20 cellular contexts compared by ENCODE assay signal in the genomic region with DNA sequence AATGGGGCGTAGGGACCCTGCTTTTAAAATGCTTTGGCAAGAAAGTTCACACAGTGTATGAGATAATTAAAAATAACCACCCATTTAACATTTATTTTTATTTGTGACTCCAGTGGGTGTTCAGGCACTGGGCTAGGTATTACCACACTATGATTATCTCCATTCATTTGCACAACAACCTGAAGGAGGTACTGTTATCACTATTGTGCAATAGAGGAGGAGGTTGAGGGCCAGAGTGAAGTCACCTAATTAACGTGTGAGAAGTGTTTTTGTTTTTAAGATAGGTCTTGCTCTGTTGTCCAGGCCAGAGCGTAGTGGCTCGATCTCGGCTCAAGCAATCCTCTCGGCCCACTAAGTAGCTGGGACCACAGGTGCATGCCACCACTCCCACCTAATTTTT. TPM values are rescaled to one million over a fixed set of nuclear protein-coding genes. Genes with fewer than 3 reads are reported as not detected.
DNase-seq lines count a peak whose midpoint lies in the region; ATAC-seq, FAIRE-seq and TF ChIP-seq lines count a peak whose summit lies in the region.
"Had no signal": no experiment of that assay in that cellular context is flagged by ENCODE, and none has a peak within 500 bp of the region (broad histone marks: within the 10 kb centered on the region; RNA-seq: fewer than 3 reads in every experiment).

No MANE protein-coding gene starts in this region.

- no peaks in the 10 kb centered on the region for H3K27me3 Mint-ChIP-seq in activated naive CD4-positive, alpha-beta T cell treated with anti-CD3 and anti-CD28 coated beads, Interleukin-2, amount 10 ng/mL, durations not matched to agents 7 days and 5 days
- H3K27me3 Mint-ChIP-seq: T-cell had no signal

- H3F3A ChIP-seq in SK-N-SH (replicated peaks; ENCODE audit: insufficient read depth): no peaks in the 10 kb centered on the region

- no peaks in the 10 kb centered on the region for H3K36me3 Mint-ChIP-seq in activated naive CD4-positive, alpha-beta T cell treated with anti-CD3 and anti-CD28 coated beads, Interleukin-2, amount 10 ng/mL, durations not matched to agents 7 days and 5 days

- H3K79me2 ChIP-seq in SK-N-SH (ENCODE audit: insufficient read depth): no peaks in the 10 kb centered on the region

- no peaks in the 10 kb centered on the region for H3K9me2 ChIP-seq in SK-N-SH

- H3K4me3 Mint-ChIP-seq in activated naive CD4-positive, alpha-beta T cell treated with anti-CD3 and anti-CD28 coated beads, Interleukin-2, amount 10 ng/mL, durations not matched to agents 7 days and 5 days: no peak overlapping the region
- H3K4me3 Mint-ChIP-seq: T-cell had no signal

- H3K4me2 ChIP-seq in A549: no peak overlapping the region
- no peak overlapping the region for H3K4me2 ChIP-seq in SK-N-SH

- no peaks in the 10 kb centered on the region for H3K4me1 Mint-ChIP-seq in activated naive CD4-positive, alpha-beta T cell treated with anti-CD3 and anti-CD28 coated beads, Interleukin-2, amount 10 ng/mL, durations not matched to agents 7 days and 5 days
- H3K4me1 Mint-ChIP-seq: T-cell had no signal

- no peaks in the 10 kb centered on the region for H3K9me3 Mint-ChIP-seq in activated naive CD4-positive, alpha-beta T cell treated with anti-CD3 and anti-CD28 coated beads, Interleukin-2, amount 10 ng/mL, durations not matched to agents 7 days and 5 days
- H3K9me3 Mint-ChIP-seq: T-cell had no signal

- TF ChIP-seq EP300 in A549 (IDR thresholded peaks at IDR 0.05) (no peak), SK-N-SH (IDR thresholded peaks at IDR 0.05; ENCODE audit: borderline replicate concordance in 1 of 2, low read depth in 1 of 2, low read length in 1 of 2) (no peak)

- H3K4me3 ChIP-seq in A549 (no peak overlapping the region), HEK293 (ENCODE audit: low read depth, low read length) (no peak overlapping the region), epithelial cell of esophagus (ENCODE audit: low read length) (no peak overlapping the region), SK-N-SH (ENCODE audit: low read depth in 2 of 2, low read length in 1 of 2) (no peak overlapping the region)

- H2AFZ ChIP-seq in SK-N-SH (ENCODE audit: low read depth): no peak overlapping the region

- no peaks in the 10 kb centered on the region for H4K20me1 ChIP-seq in SK-N-SH (ENCODE audit: insufficient read depth)

- POLR2A ChIA-PET in A549 (lab: Yijun Ruan, JAX) (no interaction called here), HEK293 (lab: Yijun Ruan, JAX) (no interaction called here), SK-N-SH (lab: Yijun Ruan, JAX) (no interaction called here)

- FAIRE-seq in A549 (lab: Jason Lieb, UNC): no peak
- FAIRE-seq: HTR-8/SVneo had no signal

- peaks cover 0 to 6% of the 10 kb centered on the region in 2 experiments; a peak in 2 of 3 replicates for H3K36me3 ChIP-seq in HEK293 (ENCODE audit: control insufficient read depth in 2 of 2, insufficient read depth in 1 of 2, low read length in 2 of 2)
- H3K36me3 ChIP-seq in SK-N-SH (replicated peaks in 1 of 2; ENCODE audit: control insufficient read depth in 1 of 2, insufficient read depth in 2 of 2, low read length in 1 of 2): no peaks in the 10 kb centered on the region

- H3K27ac Mint-ChIP-seq in activated naive CD4-positive, alpha-beta T cell treated with anti-CD3 and anti-CD28 coated beads, Interleukin-2, amount 10 ng/mL, durations not matched to agents 7 days and 5 days: no peak overlapping the region
- H3K27ac Mint-ChIP-seq: T-cell had no signal

- no peak for TF ChIP-seq POLR2A in A549 (IDR thresholded peaks at IDR 0.05; ENCODE audit: low read length)

- ATAC-seq in A549: no peak
- ATAC-seq: SK-N-SH treated with all-trans-retinoic acid at 6 μM for 48 hours, T-cell had no signal

- TF ChIP-seq CTCF in A549 (IDR thresholded peaks at IDR 0.05): no peak
- TF ChIP-seq CTCF in HEK293 (tag by site-specific recombination; IDR thresholded peaks at IDR 0.05): no peak
- no peak for TF ChIP-seq CTCF in epithelial cell of esophagus (IDR thresholded peaks at IDR 0.05; ENCODE audit: insufficient read depth, low read depth, low read length, missing control alignments)
- TF ChIP-seq CTCF in SK-N-SH (IDR thresholded peaks at IDR 0.05): no peak

- TF ChIP-seq RAD21 in A549 (conservative IDR thresholded peaks at IDR 0.05 in 1 of 2, IDR thresholded peaks at IDR 0.05 in 1 of 2) (no peak), SK-N-SH (IDR thresholded peaks at IDR 0.05; ENCODE audit: low read length) (no peak)

- H3K9me3 ChIP-seq in A549 (no peaks in the 10 kb centered on the region), HEK293 (ENCODE audit: control insufficient read depth, insufficient read depth, low read depth, low read length) (no peaks in the 10 kb centered on the region), SK-N-SH (no peaks in the 10 kb centered on the region)

- H3K9ac ChIP-seq in SK-N-SH: no peak overlapping the region

- H3K4me1 ChIP-seq in A549 (no peaks in the 10 kb centered on the region), HEK293 (ENCODE audit: control insufficient read depth, insufficient read depth, low read length) (no peaks in the 10 kb centered on the region), SK-N-SH (ENCODE audit: control insufficient read depth in 1 of 2, insufficient read depth in 2 of 2, low read depth in 1 of 2, low read length in 1 of 2) (no peaks in the 10 kb centered on the region; a peak in 1 of 4 replicates)

- no peak overlapping the region for H3K27ac ChIP-seq in A549
- H3K27ac ChIP-seq in HEK293 (ENCODE audit: extremely low read depth, low read depth, low read length): no peak overlapping the region
- H3K27ac ChIP-seq in SK-N-SH (ENCODE audit: low read depth in 2 of 2, low read length in 1 of 2): no peak overlapping the region
- H3K27ac ChIP-seq: C4-2B had no signal

- H3K27me3 ChIP-seq in SK-N-SH (ENCODE audit: insufficient read depth): no peaks in the 10 kb centered on the region

- whole genome bisulfite sequencing in A549 (ENCODE audit: missing lambda C conversion rate): 94% methylated on average over 6 of the region's 6 CpGs
- WGBS in SK-N-SH (ENCODE audit: low lambda C conversion rate): 96% methylated on average over 6 of the region's 6 CpGs

- CTCF ChIA-PET in A549 (lab: Yijun Ruan, JAX) (interaction anchor here (1.5 to 2.2 kb wide), 2 partner anchors 8 to 298 kb away, joined by 3 to 5 read pairs; no protein-coding TSS in a partner anchor), HEK293 (lab: Yijun Ruan, JAX) (interaction anchor here (1.7 kb wide), 1 partner anchor 12 kb away, joined by 3 read pairs; no protein-coding TSS in a partner anchor), SK-N-SH (lab: Yijun Ruan, JAX) (interaction anchor here (1.9 to 2.0 kb wide), 2 partner anchors 7 to 8 kb away, joined by 6 to 7 read pairs; no protein-coding TSS in a partner anchor)
- CTCF ChIA-PET in activated naive CD4-positive, alpha-beta T cell treated with anti-CD3 and anti-CD28 coated beads, Interleukin-2, amount 10 ng/mL, durations not matched to agents 7 days and 5 days (lab: Charles Lee): no interaction called here

- DNase-seq in A549 (ENCODE audit: low read depth in 1 of 2, low spot score in 1 of 2) (no peak), NOMO-1 treated with dmso at 0.1 percent for 144 hours (lab: John Stamatoyannopoulos, UW; ENCODE audit: unreplicated experiment) (peak; percentile 6), epithelial cell of esophagus (ENCODE audit: low read depth) (peak; percentile 35), inferior parietal cortex (ENCODE audit: extremely low spot score) (no peak), mucosa of gallbladder (ENCODE audit: low spot score) (no peak), SK-N-SH (no peak)
- DNase-seq in activated naive CD4-positive, alpha-beta T cell treated with anti-CD3 and anti-CD28 coated beads, Interleukin-2, amount 10 ng/mL, durations not matched to agents 7 days and 5 days: no peak
- DNase-seq: ACHN, DND-41, HCEC 1CT, KBM-7, NCI-H1092 treated with DMSO at 0.1 percent for 48 hours, NCI-H2081 treated with DMSO at 0.1 percent for 48 hours, RPMI8226, SHP77 treated with DMSO at 0.1 percent for 48 hours, T-cell had no signal

TF ChIP-seq in HEK293, 187 proteins besides CTCF, POLR2A, EP300 and RAD21:
- TF ChIP-seq ZNF658 (tag by site-specific recombination; IDR thresholded peaks at IDR 0.05) (no peak), SP7 (tag by site-specific recombination; IDR thresholded peaks at IDR 0.05) (peak; percentile 36; the same call in 1 of the 2 replicates)

TF ChIP-seq in SK-N-SH, 30 proteins besides CTCF, POLR2A, EP300 and RAD21:
- no peak for TF ChIP-seq FOSL2 (IDR thresholded peaks at IDR 0.05; ENCODE audit: borderline replicate concordance, low read depth)
- TF ChIP-seq, protein P1, sequence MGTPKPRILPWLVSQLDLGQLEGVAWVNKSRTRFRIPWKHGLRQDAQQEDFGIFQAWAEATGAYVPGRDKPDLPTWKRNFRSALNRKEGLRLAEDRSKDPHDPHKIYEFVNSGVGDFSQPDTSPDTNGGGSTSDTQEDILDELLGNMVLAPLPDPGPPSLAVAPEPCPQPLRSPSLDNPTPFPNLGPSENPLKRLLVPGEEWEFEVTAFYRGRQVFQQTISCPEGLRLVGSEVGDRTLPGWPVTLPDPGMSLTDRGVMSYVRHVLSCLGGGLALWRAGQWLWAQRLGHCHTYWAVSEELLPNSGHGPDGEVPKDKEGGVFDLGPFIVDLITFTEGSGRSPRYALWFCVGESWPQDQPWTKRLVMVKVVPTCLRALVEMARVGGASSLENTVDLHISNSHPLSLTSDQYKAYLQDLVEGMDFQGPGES (IDR thresholded peaks at IDR 0.05; ENCODE audit: low read depth, low read length): no peak

RNA-seq across cellular contexts. Expression of a gene that starts 29.2 kb away (rescaled TPM):
- polyA plus RNA-seq in A549 (2011; rRNA removed) (0.05 TPM in 2 replicates), A549 (2017; fragmentation: RNase III; extraction: RNeasy Plus Mini Kit Qiagen cat#74134 plus additional on column Dnase treatment) (0.07 to 0.09 TPM (median 0.07 TPM) in 3 replicates), SK-N-SH (2012; rRNA removed) (0.02 TPM in 1 of 2 replicates, not detected in the other)
- 0.03 and 0.04 TPM in 2 replicates for polyA plus RNA-seq in A549 (2012; cell fraction: cytosol; rRNA removed)
- 0.02 and 0.04 TPM in 2 replicates for polyA plus RNA-seq in A549 (2012; cell fraction: nucleus; rRNA removed)
- polyA minus RNA-seq in A549 (2011; rRNA and poly(A)+ RNA removed): 0.08 and 0.10 TPM in 2 replicates
- 0.09 TPM for total RNA-seq in mucosa of gallbladder
- polyA plus RNA-seq in SK-N-SH (2012; cell fraction: cytosol; rRNA removed): 0.01 and 0.03 TPM in 2 replicates
- polyA plus RNA-seq in SK-N-SH (2012; cell fraction: nucleus; rRNA removed): 0.04 TPM in 1 of 2 replicates, not detected in the other

Comparison
In these comparisons a context has a peak if more than half of its experiments do, and no peak if none do; other contexts are left out.
1. DNase-seq: peak in NOMO-1 treated with dmso at 0.1 percent for 144 hours (single experiment) and epithelial cell of esophagus (single experiment); none in A549 (0 of 2), activated naive CD4-positive, alpha-beta T cell treated with anti-CD3 and anti-CD28 coated beads, Interleukin-2, amount 10 ng/mL, durations not matched to agents 7 days and 5 days (single experiment), inferior parietal cortex (single experiment), mucosa of gallbladder (single experiment) and SK-N-SH (single experiment).